In the genomic region with DNA sequence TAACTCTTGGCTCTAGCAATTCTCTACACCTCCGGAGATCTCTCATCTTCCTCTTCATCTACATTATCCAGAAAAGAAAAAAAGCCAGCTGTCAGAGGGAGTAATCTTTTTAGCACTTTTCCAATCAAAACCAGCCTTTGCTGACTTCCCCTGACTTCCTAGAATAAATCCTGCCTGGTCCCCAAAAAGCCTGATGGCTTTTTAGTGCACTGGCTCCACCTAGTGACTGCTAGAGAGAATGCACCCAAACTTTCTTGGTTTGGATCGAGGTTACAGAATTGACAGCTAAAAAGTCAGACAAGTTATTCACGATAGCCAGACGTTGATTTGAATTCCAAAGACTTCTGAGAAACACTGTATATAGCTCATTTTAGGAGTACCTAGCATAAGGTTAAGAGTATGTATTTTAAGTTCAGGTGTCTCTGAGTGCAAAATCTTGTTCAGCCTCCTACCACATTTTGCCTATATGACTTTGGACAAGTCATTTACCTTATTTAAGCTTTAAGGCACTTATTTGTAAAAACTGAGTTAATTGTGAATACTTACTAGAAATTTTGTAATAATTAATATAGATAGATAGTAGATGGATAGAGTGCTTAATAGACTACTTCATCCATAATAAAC, we compare ENCODE assay signal across 8 cellular contexts.
DNase-seq lines count a peak whose midpoint lies in the region; ATAC-seq and TF ChIP-seq lines count a peak whose summit lies in the region.

No MANE protein-coding gene starts in this region.

- no peak overlapping the region for H3K4me3 Mint-ChIP-seq in activated CD8-positive, alpha-beta T cell treated with anti-CD3 and anti-CD28 coated beads, Interleukin-2, amount 10 ng/mL, durations not matched to agents 7 days and 5 days

- TF ChIP-seq CTCF in fibroblast of pulmonary artery (IDR thresholded peaks at IDR 0.05; ENCODE audit: low read length, missing control alignments), result peak; percentile 100

- DNase-seq in EH (ENCODE audit: low read depth), result peak; percentile 51
- DNase-seq in HEK293T (ENCODE audit: extremely low spot score), result peak; percentile 58
- DNase-seq in NCI-H345 treated with DMSO at 0.1 percent for 48 hours (lab: John Stamatoyannopoulos, UW; ENCODE audit: unreplicated experiment), result peak; percentile 60
- peak; percentile 50 for DNase-seq in activated CD8-positive, alpha-beta T cell treated with anti-CD3 and anti-CD28 coated beads, Interleukin-2, amount 10 ng/mL, durations not matched to agents 7 days and 5 days
- DNase-seq in fibroblast of pulmonary artery (ENCODE audit: low read depth), result peak; percentile 63
- DNase-seq in occipital lobe (lab: John Stamatoyannopoulos, UW), result peak; percentile 63

- CTCF ChIA-PET in HEK293T (lab: Yijun Ruan, JAX), result interaction anchor here (0.6 to 1.8 kb wide), 19 partner anchors 9 to 885 kb away, joined by 3 to 7 read pairs (median 4); no protein-coding TSS in a partner anchor
- CTCF ChIA-PET in activated CD8-positive, alpha-beta T cell treated with anti-CD3 and anti-CD28 coated beads, Interleukin-2, amount 10 ng/mL, durations not matched to agents 7 days and 5 days (lab: Charles Lee), result interaction anchor here (0.6 to 3.1 kb wide), 23 partner anchors 8 to 911 kb away, joined by 3 to 15 read pairs (median 4); no protein-coding TSS in a partner anchor

- no peak for ATAC-seq in activated CD8-positive, alpha-beta T cell treated with anti-CD3 and anti-CD28 coated beads, Interleukin-2, amount 10 ng/mL, durations not matched to agents 7 days and 5 days
- no peak for ATAC-seq in HG03108 (IDR thresholded peaks at IDR 0.05; ENCODE audit: unreplicated experiment)
- no peak for ATAC-seq in HG03135 (IDR thresholded peaks at IDR 0.05; ENCODE audit: unreplicated experiment)

- no peak overlapping the region for H3K4me3 ChIP-seq in fibroblast of pulmonary artery (replicated peaks; ENCODE audit: low read depth, low read length)

- no peak overlapping the region for H3K27ac Mint-ChIP-seq in activated CD8-positive, alpha-beta T cell treated with anti-CD3 and anti-CD28 coated beads, Interleukin-2, amount 10 ng/mL, durations not matched to agents 7 days and 5 days

- no peaks in the 10 kb centered on the region for H3K27me3 Mint-ChIP-seq in activated CD8-positive, alpha-beta T cell treated with anti-CD3 and anti-CD28 coated beads, Interleukin-2, amount 10 ng/mL, durations not matched to agents 7 days and 5 days (ENCODE audit: low read depth)

- no peaks in the 10 kb centered on the region for H3K9me3 Mint-ChIP-seq in activated CD8-positive, alpha-beta T cell treated with anti-CD3 and anti-CD28 coated beads, Interleukin-2, amount 10 ng/mL, durations not matched to agents 7 days and 5 days (ENCODE audit: insufficient read depth)

- POLR2A ChIA-PET in HEK293T (lab: Yijun Ruan, JAX), result no interaction called here
- POLR2A ChIA-PET in activated CD8-positive, alpha-beta T cell treated with anti-CD3 and anti-CD28 coated beads, Interleukin-2, amount 10 ng/mL, durations not matched to agents 7 days and 5 days (lab: Charles Lee), result no interaction called here

- no peaks in the 10 kb centered on the region for H3K36me3 Mint-ChIP-seq in activated CD8-positive, alpha-beta T cell treated with anti-CD3 and anti-CD28 coated beads, Interleukin-2, amount 10 ng/mL, durations not matched to agents 7 days and 5 days (ENCODE audit: low read depth)

- no peaks in the 10 kb centered on the region for H3K4me1 Mint-ChIP-seq in activated CD8-positive, alpha-beta T cell treated with anti-CD3 and anti-CD28 coated beads, Interleukin-2, amount 10 ng/mL, durations not matched to agents 7 days and 5 days (ENCODE audit: low read depth)

TF ChIP-seq in HEK293T, 16 proteins besides CTCF, POLR2A, EP300 and RAD21:
- no peak for TF ChIP-seq FOXK2 (IDR thresholded peaks at IDR 0.05)
- TF ChIP-seq, protein P1, sequence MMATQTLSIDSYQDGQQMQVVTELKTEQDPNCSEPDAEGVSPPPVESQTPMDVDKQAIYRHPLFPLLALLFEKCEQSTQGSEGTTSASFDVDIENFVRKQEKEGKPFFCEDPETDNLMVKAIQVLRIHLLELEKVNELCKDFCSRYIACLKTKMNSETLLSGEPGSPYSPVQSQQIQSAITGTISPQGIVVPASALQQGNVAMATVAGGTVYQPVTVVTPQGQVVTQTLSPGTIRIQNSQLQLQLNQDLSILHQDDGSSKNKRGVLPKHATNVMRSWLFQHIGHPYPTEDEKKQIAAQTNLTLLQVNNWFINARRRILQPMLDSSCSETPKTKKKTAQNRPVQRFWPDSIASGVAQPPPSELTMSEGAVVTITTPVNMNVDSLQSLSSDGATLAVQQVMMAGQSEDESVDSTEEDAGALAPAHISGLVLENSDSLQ (IDR thresholded peaks at IDR 0.05), result peak; percentile 5; the same call in 1 of the 2 replicates
